Comparison of ENCODE assay signal across 22 cellular contexts in genomic region chr11:126072141-126072741, GRCh38. TPM values are rescaled to one million over a fixed set of nuclear protein-coding genes. Genes with fewer than 3 reads are reported as not detected.
A peak's percentile ranks its signal among the peaks of the same experiment; 100 is the strongest.
DNase-seq lines count a peak whose midpoint lies in the region; ATAC-seq and TF ChIP-seq lines count a peak whose summit lies in the region.
"Had no signal": no experiment of that assay in that cellular context is flagged by ENCODE, and none has a peak within 500 bp of the region (broad histone marks: within the 10 kb centered on the region; RNA-seq: fewer than 3 reads in every experiment).

No MANE protein-coding gene starts in this region.

- no peak for TF ChIP-seq POLR2A in adrenal gland (IDR thresholded peaks at IDR 0.05)

- DNase-seq in HEK293T (ENCODE audit: extremely low spot score), result no peak
- peak; percentile 38 for DNase-seq in NCI-H510A (lab: John Stamatoyannopoulos, UW)
- peak; percentile 4 for DNase-seq in astrocyte of the spinal cord (ENCODE audit: low read depth, low spot score)
- DNase-seq in retinal pigment epithelial cell (ENCODE audit: low read depth), result peak; percentile 20
- no peak for DNase-seq in NCI-H2227 (lab: John Stamatoyannopoulos, UW; ENCODE audit: unreplicated experiment)
- no peak for DNase-seq in adrenal gland
- DNase-seq: activated CD4-positive, alpha-beta T cell treated with anti-CD3 and anti-CD28 coated beads for 48 hours; activated T-cell treated with anti-CD3 and anti-CD28 coated beads, Interleukin-2, amount 50 U/mL, for 1 hour; cortex of kidney; esophagus squamous epithelium; GM23248; left ventricle myocardium superior; naive thymus-derived CD4-positive, alpha-beta T cell; NCI-H1694 treated with DMSO at 0.1 percent for 48 hours; OCI-M1; sigmoid colon; stimulated activated naive CD4-positive, alpha-beta T cell treated with Interleukin-2 at 50 U/mL for 16 hours had no signal

- intact Hi-C loops in adrenal gland (cut with DNase I), result no loop called here

- no peaks in the 10 kb centered on the region for H3K36me3 ChIP-seq in adrenal gland (replicated peaks in 1 of 2)
- H3K36me3 ChIP-seq: BLaER1, esophagus squamous epithelium, sigmoid colon, vagina had no signal

- 73 to 81% (median 77%) methylated on average over 5 of the region's 5 CpGs for WGBS in adrenal gland, 4 donors

- no peak overlapping the region for H3K27ac ChIP-seq in adrenal gland
- H3K27ac ChIP-seq: BLaER1, esophagus squamous epithelium, GM23248, sigmoid colon, vagina had no signal

- H3K27me3 ChIP-seq in adrenal gland, result peaks cover 5% of the 10 kb centered on the region
- H3K27me3 ChIP-seq: BLaER1, esophagus squamous epithelium, sigmoid colon, vagina had no signal

- no peak overlapping the region for H3K4me3 ChIP-seq in astrocyte of the spinal cord (ENCODE audit: low read depth, low read length)
- no peak overlapping the region for H3K4me3 ChIP-seq in retinal pigment epithelial cell (ENCODE audit: low read length)
- no peak overlapping the region for H3K4me3 ChIP-seq in adrenal gland
- H3K4me3 ChIP-seq: BLaER1, esophagus squamous epithelium, GM23248, K562, sigmoid colon, vagina had no signal

- H3K4me1 ChIP-seq in adrenal gland (replicated peaks in 1 of 2), result no peaks in the 10 kb centered on the region
- H3K4me1 ChIP-seq: BLaER1, esophagus squamous epithelium, vagina had no signal

- in situ Hi-C loops in astrocyte of the spinal cord (cut with HindIII; ENCODE audit: low sequenced_read_pairs), result no loop called here

- POLR2A ChIA-PET in HEK293T (lab: Yijun Ruan, JAX), result no interaction called here

- CTCF ChIA-PET in HEK293T (lab: Yijun Ruan, JAX), result interaction anchor here (1.0 kb wide), 1 partner anchor 11 kb away, joined by 4 read pairs; no protein-coding TSS in a partner anchor

- no peaks in the 10 kb centered on the region for H3K9me3 ChIP-seq in adrenal gland (replicated peaks in 1 of 3)
- H3K9me3 ChIP-seq: BLaER1, esophagus squamous epithelium, sigmoid colon, vagina had no signal

- TF ChIP-seq CTCF in astrocyte of the spinal cord (IDR thresholded peaks at IDR 0.05; ENCODE audit: low read depth, low read length), result no peak
- TF ChIP-seq CTCF in retinal pigment epithelial cell (conservative IDR thresholded peaks at IDR 0.05; ENCODE audit: low read depth, low read length), result no peak
- TF ChIP-seq CTCF in adrenal gland (IDR thresholded peaks at IDR 0.05), result no peak

- ATAC-seq in HG02623 (IDR thresholded peaks at IDR 0.05; ENCODE audit: unreplicated experiment), result no peak
- ATAC-seq in GM21423 (IDR thresholded peaks at IDR 0.05; ENCODE audit: unreplicated experiment), result no peak
- ATAC-seq: K562; left ventricle myocardium superior; naive thymus-derived CD4-positive, alpha-beta T cell had no signal

TF ChIP-seq in HEK293T, 16 proteins besides CTCF, POLR2A, EP300 and RAD21:
- TF ChIP-seq FOXK2 (IDR thresholded peaks at IDR 0.05) (no peak), FOXM1 (IDR thresholded peaks at IDR 0.05; ENCODE audit: borderline replicate concordance) (no peak), NFRKB (IDR thresholded peaks at IDR 0.05) (no peak), ZNF384 (IDR thresholded peaks at IDR 0.05) (no peak), SP1 (IDR thresholded peaks at IDR 0.05) (no peak), ELF4 (IDR thresholded peaks at IDR 0.05) (no peak), PKNOX1 (IDR thresholded peaks at IDR 0.05) (peak; percentile 52)

RNA-seq across cellular contexts. Expression of gene CDON, which starts 9.6 kb away (rescaled TPM):
- 10 to 100 TPM in 1 of 8 donors, 1 to 10 TPM in 7; 2.1 to 12.1 (median 4.8) TPM for total RNA-seq in adrenal gland
- 1 to 10 TPM in 2 of 3 donors, under 1 TPM in 1; 0.90 to 1.2 (median 1.1) TPM for polyA plus RNA-seq in adrenal gland

Comparison
In these comparisons a context has a peak if more than half of its experiments do, and no peak if none do; other contexts are left out.
1. DNase-seq: peak in NCI-H510A (single experiment), astrocyte of the spinal cord (single experiment) and retinal pigment epithelial cell (single experiment); none in HEK293T (single experiment), NCI-H2227 (single experiment) and adrenal gland (0 of 7).